ENCODE assay signal across 26 cellular contexts in the genomic region with DNA sequence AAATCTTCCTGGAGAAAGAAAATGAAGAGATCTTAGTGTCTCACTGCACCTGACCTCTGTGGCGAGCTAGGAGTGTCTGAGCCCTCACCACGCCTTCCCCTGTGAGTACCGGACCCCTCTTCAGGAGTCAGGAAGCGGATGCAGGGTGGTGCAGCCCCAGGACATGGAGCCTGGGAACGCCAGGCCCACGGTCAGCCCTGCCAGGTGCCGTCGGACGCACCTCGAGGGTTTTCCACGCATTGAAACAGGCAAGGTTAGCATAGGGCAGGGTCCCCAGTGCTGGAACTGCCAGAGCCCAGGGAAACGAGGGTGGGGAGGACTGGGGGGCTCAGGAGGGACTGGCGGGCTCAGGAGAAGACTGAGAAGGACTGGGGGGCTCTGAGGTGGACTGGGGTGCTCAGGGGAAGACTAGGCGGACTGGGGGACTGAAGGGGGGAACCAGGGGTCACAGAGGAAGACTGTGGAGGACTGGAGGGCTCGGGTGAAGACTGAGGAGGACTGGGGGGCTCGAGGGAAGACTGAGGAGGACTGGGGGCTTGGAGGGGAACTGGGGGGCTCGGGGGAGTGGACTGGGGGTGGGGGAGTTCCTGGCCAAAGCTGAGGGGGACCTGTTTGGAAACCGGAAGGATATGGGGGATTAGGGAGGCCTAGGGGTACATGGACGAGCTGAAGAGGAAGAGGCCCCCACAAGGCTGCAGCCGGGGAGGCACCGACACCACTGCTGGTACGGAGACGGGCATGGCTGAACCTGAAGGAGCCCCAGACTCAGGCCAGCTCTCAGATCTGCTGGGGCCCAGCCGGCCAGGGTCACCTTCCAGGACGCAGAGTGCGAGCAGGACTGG.
"Had no signal": no experiment of that assay in that cellular context is flagged by ENCODE, and none has a peak within 500 bp of the region (broad histone marks: within the 10 kb centered on the region; RNA-seq: fewer than 3 reads in every experiment).

No MANE protein-coding gene starts in this region.

- H3K4me3 Mint-ChIP-seq: activated B cell treated with CpG ODN at 0.5 μM for 24 hours; activated CD4-positive, alpha-beta memory T cell treated with anti-CD3 and anti-CD28 coated beads for 36 hours; activated CD4-positive, alpha-beta T cell treated with anti-CD3 and anti-CD28 coated beads for 36 hours; activated naive CD8-positive, alpha-beta T cell; activated T-cell treated with anti-CD3 and anti-CD28 coated beads, Interleukin-2, amount 50 U/mL, for 24 hours; activated T-helper 17 cell treated with anti-CD3 and anti-CD28 coated beads, Interleukin-2, amount 50 U/mL, for 72 hours; nephron; T-helper 1 cell treated with Interleukin-12 subunit alpha and Interleukin-12 subunit beta and Interleukin-4 antibody, amounts not matched to agents 30 μg/mL and 1 μg/mL, for 36 hours had no signal

- H3K4me1 Mint-ChIP-seq: activated B cell treated with CpG ODN at 0.5 μM for 24 hours; activated CD4-positive, alpha-beta T cell treated with anti-CD3 and anti-CD28 coated beads for 36 hours; activated T-helper 17 cell treated with anti-CD3 and anti-CD28 coated beads, Interleukin-2, amount 50 U/mL, for 72 hours had no signal

- H3K27me3 ChIP-seq: adrenal gland, ascending aorta, brain microvascular endothelial cell, thyroid gland had no signal

- H3K27ac ChIP-seq: adrenal gland, ascending aorta, brain microvascular endothelial cell, dorsolateral prefrontal cortex, esophagus squamous epithelium, gastroesophageal sphincter, spleen, thyroid gland had no signal

- H3K4me1 ChIP-seq: ascending aorta, esophagus squamous epithelium, gastroesophageal sphincter, spleen had no signal

- DNase-seq: activated B cell treated with CpG ODN at 0.5 μM for 24 hours; activated CD4-positive, alpha-beta memory T cell treated with anti-CD3 and anti-CD28 coated beads for 36 hours; activated CD4-positive, alpha-beta T cell treated with anti-CD3 and anti-CD28 coated beads for 36 hours; activated naive CD4-positive, alpha-beta T cell; activated T-cell treated with anti-CD3 and anti-CD28 coated beads, Interleukin-2, amount 50 U/mL, for 24 hours; brain microvascular endothelial cell; caudate nucleus; dorsolateral prefrontal cortex; esophagus squamous epithelium; hypothalamus; left ventricle myocardium superior; nucleus accumbens; retina; spleen; stimulated activated CD4-positive, alpha-beta T cell treated with anti-CD3 and anti-CD28 coated beads, Interleukin-4, amount 100 ng/mL, for 1 hour; stimulated activated naive CD8-positive, alpha-beta T cell treated with anti-CD3 and anti-CD28 coated beads, Interleukin-15, Interleukin-2, amounts not matched to agents 100 U/mL and 50 U/mL, for 24 hours; substantia nigra; T1000; thyroid gland had no signal

- H3K9me3 ChIP-seq: adrenal gland, ascending aorta, esophagus squamous epithelium, gastroesophageal sphincter, spleen, thyroid gland had no signal

- H3K4me3 ChIP-seq: adrenal gland, ascending aorta, dorsolateral prefrontal cortex, esophagus squamous epithelium, gastroesophageal sphincter, spleen, thyroid gland had no signal

- H3K9me3 Mint-ChIP-seq: activated B cell treated with CpG ODN at 0.5 μM for 24 hours; activated CD4-positive, alpha-beta memory T cell treated with anti-CD3 and anti-CD28 coated beads for 36 hours; activated T-cell treated with anti-CD3 and anti-CD28 coated beads, Interleukin-2, amount 50 U/mL, for 24 hours; activated T-helper 17 cell treated with anti-CD3 and anti-CD28 coated beads, Interleukin-2, amount 50 U/mL, for 72 hours; T-helper 1 cell treated with Interleukin-12 subunit alpha and Interleukin-12 subunit beta and Interleukin-4 antibody, amounts not matched to agents 30 μg/mL and 1 μg/mL, for 36 hours had no signal

- H3K36me3 Mint-ChIP-seq: activated CD4-positive, alpha-beta memory T cell treated with anti-CD3 and anti-CD28 coated beads for 36 hours; activated naive CD8-positive, alpha-beta T cell had no signal

- H3K36me3 ChIP-seq: adrenal gland, ascending aorta, brain microvascular endothelial cell, esophagus squamous epithelium, gastroesophageal sphincter, spleen, thyroid gland had no signal

- H3K27ac Mint-ChIP-seq: activated B cell treated with CpG ODN at 0.5 μM for 24 hours; activated CD4-positive, alpha-beta memory T cell treated with anti-CD3 and anti-CD28 coated beads for 36 hours; activated CD4-positive, alpha-beta T cell treated with anti-CD3 and anti-CD28 coated beads for 36 hours; activated naive CD8-positive, alpha-beta T cell; activated T-cell treated with anti-CD3 and anti-CD28 coated beads, Interleukin-2, amount 50 U/mL, for 24 hours; activated T-helper 17 cell treated with anti-CD3 and anti-CD28 coated beads, Interleukin-2, amount 50 U/mL, for 72 hours; T-helper 1 cell treated with Interleukin-12 subunit alpha and Interleukin-12 subunit beta and Interleukin-4 antibody, amounts not matched to agents 30 μg/mL and 1 μg/mL, for 36 hours had no signal
